In genomic region chr10:34906021-34906965, GRCh38 we compare ENCODE assay signal across 12 cellular contexts.
DNase-seq lines count a peak whose midpoint lies in the region; ATAC-seq, FAIRE-seq and TF ChIP-seq lines count a peak whose summit lies in the region.
"Had no signal": no experiment of that assay in that cellular context is flagged by ENCODE, and none has a peak within 500 bp of the region (broad histone marks: within the 10 kb centered on the region; RNA-seq: fewer than 3 reads in every experiment).

No MANE protein-coding gene starts in this region.

- DNase-seq in cardiac muscle cell (ENCODE audit: low read depth in 1 of 2, low spot score in 1 of 2) (peak; percentile 22 to 42), right atrium auricular region (ENCODE audit: low spot score) (no peak), astrocyte of the spinal cord (ENCODE audit: low read depth, low spot score) (peak; percentile 75), lower leg skin (ENCODE audit: low spot score in 2 of 2) (peak; percentile 47 to 79), urothelium cell line (ENCODE audit: low spot score) (no peak)
- no peak for DNase-seq in activated CD4-positive, alpha-beta T cell treated with anti-CD3 and anti-CD28 coated beads, Interleukin-2, amount 10 ng/mL, durations not matched to agents 7 days and 5 days
- DNase-seq in activated CD4-positive, alpha-beta memory T cell treated with anti-CD3 and anti-CD28 coated beads, Interleukin-2, amount 10 ng/mL, durations not matched to agents 7 days and 5 days: no peak
- DNase-seq in effector memory CD8-positive, alpha-beta T cell: no peak

- ATAC-seq in effector memory CD8-positive, alpha-beta T cell (replicated peaks): no peak
- ATAC-seq: GM12878 had no signal

- H3K27ac ChIP-seq in cardiac muscle cell: no peak overlapping the region
- no peak overlapping the region for H3K27ac ChIP-seq in right atrium auricular region

- H3K4me1 ChIP-seq in cardiac muscle cell (ENCODE audit: low read depth) (no peaks in the 10 kb centered on the region), right atrium auricular region (peaks cover 0 to 6% of the 10 kb centered on the region in 2 donors)
- H3K4me1 ChIP-seq: HAP-1 had no signal

- H3K4me1 Mint-ChIP-seq in activated CD4-positive, alpha-beta T cell treated with anti-CD3 and anti-CD28 coated beads, Interleukin-2, amount 10 ng/mL, durations not matched to agents 7 days and 5 days: no peaks in the 10 kb centered on the region
- no peaks in the 10 kb centered on the region for H3K4me1 Mint-ChIP-seq in activated CD4-positive, alpha-beta memory T cell treated with anti-CD3 and anti-CD28 coated beads, Interleukin-2, amount 10 ng/mL, durations not matched to agents 7 days and 5 days
- no peaks in the 10 kb centered on the region for H3K4me1 Mint-ChIP-seq in effector memory CD8-positive, alpha-beta T cell (ENCODE audit: low read depth in 2 of 2)

- intact Hi-C loops in lower leg skin (cut with DNase I; ENCODE audit: low total_unique reads): no loop called here

- H3K36me3 Mint-ChIP-seq in activated CD4-positive, alpha-beta T cell treated with anti-CD3 and anti-CD28 coated beads, Interleukin-2, amount 10 ng/mL, durations not matched to agents 7 days and 5 days (ENCODE audit: low read depth): no peaks in the 10 kb centered on the region
- no peaks in the 10 kb centered on the region for H3K36me3 Mint-ChIP-seq in activated CD4-positive, alpha-beta memory T cell treated with anti-CD3 and anti-CD28 coated beads, Interleukin-2, amount 10 ng/mL, durations not matched to agents 7 days and 5 days (ENCODE audit: low read depth)
- H3K36me3 Mint-ChIP-seq in effector memory CD8-positive, alpha-beta T cell (ENCODE audit: insufficient read depth): no peaks in the 10 kb centered on the region
- H3K36me3 Mint-ChIP-seq: IgD-negative memory B cell had no signal

- no peaks in the 10 kb centered on the region for H3K9me3 Mint-ChIP-seq in activated CD4-positive, alpha-beta T cell treated with anti-CD3 and anti-CD28 coated beads, Interleukin-2, amount 10 ng/mL, durations not matched to agents 7 days and 5 days
- no peaks in the 10 kb centered on the region for H3K9me3 Mint-ChIP-seq in activated CD4-positive, alpha-beta memory T cell treated with anti-CD3 and anti-CD28 coated beads, Interleukin-2, amount 10 ng/mL, durations not matched to agents 7 days and 5 days
- H3K9me3 Mint-ChIP-seq in effector memory CD8-positive, alpha-beta T cell: no peaks in the 10 kb centered on the region
- H3K9me3 Mint-ChIP-seq: IgD-negative memory B cell had no signal

- no peaks in the 10 kb centered on the region for H3K27me3 ChIP-seq in cardiac muscle cell
- H3K27me3 ChIP-seq in right atrium auricular region: no peaks in the 10 kb centered on the region

- H3K9me3 ChIP-seq in cardiac muscle cell (ENCODE audit: low read depth): no peaks in the 10 kb centered on the region
- H3K9me3 ChIP-seq in right atrium auricular region: no peaks in the 10 kb centered on the region
- H3K9me3 ChIP-seq: HAP-1 had no signal

- POLR2A ChIA-PET in activated CD4-positive, alpha-beta T cell treated with anti-CD3 and anti-CD28 coated beads, Interleukin-2, amount 10 ng/mL, durations not matched to agents 7 days and 5 days (lab: Charles Lee): no interaction called here
- POLR2A ChIA-PET in activated CD4-positive, alpha-beta memory T cell treated with anti-CD3 and anti-CD28 coated beads, Interleukin-2, amount 10 ng/mL, durations not matched to agents 7 days and 5 days (lab: Charles Lee): no interaction called here

- no peak for TF ChIP-seq CTCF in cardiac muscle cell (IDR thresholded peaks at IDR 0.05; ENCODE audit: low read depth, low read length)
- no peak for TF ChIP-seq CTCF in right atrium auricular region (IDR thresholded peaks at IDR 0.05)
- no peak for TF ChIP-seq CTCF in astrocyte of the spinal cord (IDR thresholded peaks at IDR 0.05; ENCODE audit: low read depth, low read length)
- no peak for TF ChIP-seq CTCF in lower leg skin (IDR thresholded peaks at IDR 0.05)

- peak; percentile 20 for FAIRE-seq in urothelium cell line (lab: Jason Lieb, UNC)
- FAIRE-seq: endothelial cell of umbilical vein, GM12878 had no signal

- WGBS in lower leg skin, 2 donors: 73% methylated on average over 30 of the region's 30 CpGs

- H3K27me3 Mint-ChIP-seq in activated CD4-positive, alpha-beta T cell treated with anti-CD3 and anti-CD28 coated beads, Interleukin-2, amount 10 ng/mL, durations not matched to agents 7 days and 5 days: no peaks in the 10 kb centered on the region
- H3K27me3 Mint-ChIP-seq in activated CD4-positive, alpha-beta memory T cell treated with anti-CD3 and anti-CD28 coated beads, Interleukin-2, amount 10 ng/mL, durations not matched to agents 7 days and 5 days: no peaks in the 10 kb centered on the region
- peaks cover 0 to 8% of the 10 kb centered on the region in 2 donors for H3K27me3 Mint-ChIP-seq in effector memory CD8-positive, alpha-beta T cell
- H3K27me3 Mint-ChIP-seq: IgD-negative memory B cell had no signal

- no peak overlapping the region for H3K4me3 ChIP-seq in cardiac muscle cell
- H3K4me3 ChIP-seq in right atrium auricular region: no peak overlapping the region
- H3K4me3 ChIP-seq in astrocyte of the spinal cord (ENCODE audit: low read depth, low read length): no peak overlapping the region
- no peak overlapping the region for H3K4me3 ChIP-seq in lower leg skin (ENCODE audit: low read depth, poor library complexity, severe bottlenecking)
- H3K4me3 ChIP-seq: GM12878, HAP-1 had no signal

- H3K36me3 ChIP-seq in cardiac muscle cell: no peaks in the 10 kb centered on the region
- H3K36me3 ChIP-seq in right atrium auricular region: no peaks in the 10 kb centered on the region
- H3K36me3 ChIP-seq: HAP-1 had no signal

- no peak for TF ChIP-seq POLR2A in lower leg skin (IDR thresholded peaks at IDR 0.05)

- no peak overlapping the region for H3K27ac Mint-ChIP-seq in activated CD4-positive, alpha-beta T cell treated with anti-CD3 and anti-CD28 coated beads, Interleukin-2, amount 10 ng/mL, durations not matched to agents 7 days and 5 days
- H3K27ac Mint-ChIP-seq in activated CD4-positive, alpha-beta memory T cell treated with anti-CD3 and anti-CD28 coated beads, Interleukin-2, amount 10 ng/mL, durations not matched to agents 7 days and 5 days: no peak overlapping the region
- no peak overlapping the region for H3K27ac Mint-ChIP-seq in effector memory CD8-positive, alpha-beta T cell
- H3K27ac Mint-ChIP-seq: IgD-negative memory B cell had no signal

- no peak overlapping the region for H3K4me3 Mint-ChIP-seq in activated CD4-positive, alpha-beta T cell treated with anti-CD3 and anti-CD28 coated beads, Interleukin-2, amount 10 ng/mL, durations not matched to agents 7 days and 5 days
- no peak overlapping the region for H3K4me3 Mint-ChIP-seq in activated CD4-positive, alpha-beta memory T cell treated with anti-CD3 and anti-CD28 coated beads, Interleukin-2, amount 10 ng/mL, durations not matched to agents 7 days and 5 days
- H3K4me3 Mint-ChIP-seq in effector memory CD8-positive, alpha-beta T cell: no peak overlapping the region
- H3K4me3 Mint-ChIP-seq: IgD-negative memory B cell had no signal

- in situ Hi-C loops in astrocyte of the spinal cord (cut with HindIII; ENCODE audit: low sequenced_read_pairs): no loop called here

- CTCF ChIA-PET in activated CD4-positive, alpha-beta T cell treated with anti-CD3 and anti-CD28 coated beads, Interleukin-2, amount 10 ng/mL, durations not matched to agents 7 days and 5 days (lab: Charles Lee): no interaction called here
- CTCF ChIA-PET in activated CD4-positive, alpha-beta memory T cell treated with anti-CD3 and anti-CD28 coated beads, Interleukin-2, amount 10 ng/mL, durations not matched to agents 7 days and 5 days (lab: Charles Lee): no interaction called here

Comparison
In these comparisons a context has a peak if more than half of its experiments do, and no peak if none do; other contexts are left out.
1. DNase-seq: peak in cardiac muscle cell (2 of 2), astrocyte of the spinal cord (single experiment) and lower leg skin (2 of 2); none in right atrium auricular region (single experiment), urothelium cell line (single experiment), activated CD4-positive, alpha-beta T cell treated with anti-CD3 and anti-CD28 coated beads, Interleukin-2, amount 10 ng/mL, durations not matched to agents 7 days and 5 days (single experiment), activated CD4-positive, alpha-beta memory T cell treated with anti-CD3 and anti-CD28 coated beads, Interleukin-2, amount 10 ng/mL, durations not matched to agents 7 days and 5 days (single experiment) and effector memory CD8-positive, alpha-beta T cell (0 of 3).